ENCODE assay signal across 7 cellular contexts in genomic region chr2:108734656-108735055, GRCh38. TPM values are rescaled to one million over a fixed set of nuclear protein-coding genes. Genes with fewer than 3 reads are reported as not detected.
DNase-seq lines count a peak whose midpoint lies in the region; ATAC-seq and TF ChIP-seq lines count a peak whose summit lies in the region.
"Not testable (repeated sequence)": the region's sequence is repeated elsewhere in the genome, so short reads cannot be mapped to it uniquely, and the experiment has no call there.

No MANE protein-coding gene starts in this region.

- not testable (repeated sequence) for H3K4me1 ChIP-seq in Panc1 (ENCODE audit: control insufficient read depth, insufficient read depth, low read length); mesodermal cell (ENCODE audit: control insufficient read depth, insufficient read depth, low read length, poor library complexity, severe bottlenecking)

- CTCF ChIA-PET in Panc1 (lab: Charles Lee): not testable (repeated sequence)

- H3K36me3 ChIP-seq in Panc1 (ENCODE audit: control insufficient read depth, insufficient read depth, low read length): not testable (repeated sequence)
- H3K36me3 ChIP-seq in mesodermal cell (ENCODE audit: control insufficient read depth, insufficient read depth, low read length): peaks cover 34% of the 10 kb centered on the region

- in situ Hi-C loops in Panc1 (cut with HindIII; ENCODE audit: low pct_unique_long_range_greater_than_20kb, low sequenced_read_pairs): not testable (repeated sequence)

- TSS peak; percentile 25 for BruUV-seq in Panc1 (replicated peaks; lab: Mats Ljungman, UMichigan)

- H3K4me1 Mint-ChIP-seq in activated T-cell treated with anti-CD3 and anti-CD28 coated beads, Interleukin-2, amount 50 U/mL, for 24 hours (ENCODE audit: low read depth); activated naive CD8-positive, alpha-beta T cell treated with anti-CD3 and anti-CD28 coated beads, Interleukin-2, amount 50 U/mL, for 24 hours; progenitor cell of endocrine pancreas (ENCODE audit: low read depth): not testable (repeated sequence)
- H3K4me1 Mint-ChIP-seq in chondrocyte (ENCODE audit: low read depth): peaks cover 17% of the 10 kb centered on the region

- H3K27ac ChIP-seq in Panc1 (ENCODE audit: low read length): not testable (repeated sequence)
- peak overlapping the region; percentile 29 for H3K27ac ChIP-seq in mesodermal cell (ENCODE audit: low read depth, low read length, severe bottlenecking)

- POLR2A ChIA-PET in Panc1 (lab: Charles Lee): not testable (repeated sequence)

- ATAC-seq in Panc1; activated naive CD8-positive, alpha-beta T cell treated with anti-CD3 and anti-CD28 coated beads, Interleukin-2, amount 50 U/mL, for 24 hours: not testable (repeated sequence)

- H3K9me3 ChIP-seq in Panc1 (ENCODE audit: control insufficient read depth, insufficient read depth, low read depth, low read length); mesodermal cell (ENCODE audit: control insufficient read depth, low read length): not testable (repeated sequence)

- H3K4me3 ChIP-seq in Panc1 (ENCODE audit: low read depth in 2 of 2, low read length in 2 of 2); mesodermal cell (ENCODE audit: extremely low read depth, insufficient read depth, low read length, poor library complexity, severe bottlenecking): not testable (repeated sequence)

- peak; percentile 4 for DNase-seq in EL
- DNase-seq in Panc1 (ENCODE audit: low read depth, low spot score); activated T-cell treated with anti-CD3 and anti-CD28 coated beads, Interleukin-2, amount 50 U/mL, for 24 hours; activated naive CD8-positive, alpha-beta T cell treated with anti-CD3 and anti-CD28 coated beads, Interleukin-2, amount 50 U/mL, for 24 hours; chondrocyte (ENCODE audit: low spot score); progenitor cell of endocrine pancreas (ENCODE audit: low spot score, unreplicated experiment): not testable (repeated sequence)

- peak overlapping the region; percentile 60 for H3K27ac Mint-ChIP-seq in activated T-cell treated with anti-CD3 and anti-CD28 coated beads, Interleukin-2, amount 50 U/mL, for 24 hours
- peak overlapping the region; percentile 26 for H3K27ac Mint-ChIP-seq in activated naive CD8-positive, alpha-beta T cell treated with anti-CD3 and anti-CD28 coated beads, Interleukin-2, amount 50 U/mL, for 24 hours
- H3K27ac Mint-ChIP-seq in chondrocyte (ENCODE audit: unreplicated experiment) (peak overlapping the region; percentile 90), progenitor cell of endocrine pancreas (peak overlapping the region; percentile 35)

- H3K4me3 Mint-ChIP-seq in activated T-cell treated with anti-CD3 and anti-CD28 coated beads, Interleukin-2, amount 50 U/mL, for 24 hours; activated naive CD8-positive, alpha-beta T cell treated with anti-CD3 and anti-CD28 coated beads, Interleukin-2, amount 50 U/mL, for 24 hours; chondrocyte (ENCODE audit: unreplicated experiment); progenitor cell of endocrine pancreas (ENCODE audit: low read depth): not testable (repeated sequence)

- H3K27me3 Mint-ChIP-seq in activated T-cell treated with anti-CD3 and anti-CD28 coated beads, Interleukin-2, amount 50 U/mL, for 24 hours; activated naive CD8-positive, alpha-beta T cell treated with anti-CD3 and anti-CD28 coated beads, Interleukin-2, amount 50 U/mL, for 24 hours; chondrocyte (ENCODE audit: low read depth); progenitor cell of endocrine pancreas: not testable (repeated sequence)

- H3K9me3 Mint-ChIP-seq in activated T-cell treated with anti-CD3 and anti-CD28 coated beads, Interleukin-2, amount 50 U/mL, for 24 hours; activated naive CD8-positive, alpha-beta T cell treated with anti-CD3 and anti-CD28 coated beads, Interleukin-2, amount 50 U/mL, for 24 hours; chondrocyte (ENCODE audit: low read depth); progenitor cell of endocrine pancreas (ENCODE audit: low read depth): not testable (repeated sequence)

- intact Hi-C loops in Panc1 (cut with micrococcal nuclease; ENCODE audit: unreplicated experiment): not testable (repeated sequence)

- not testable (repeated sequence) for TF ChIP-seq CTCF in Panc1 (IDR thresholded peaks at IDR 0.05); chondrocyte (IDR thresholded peaks at IDR 0.05); progenitor cell of endocrine pancreas (IDR thresholded peaks at IDR 0.05; ENCODE audit: unreplicated experiment)

- H3K36me3 Mint-ChIP-seq in activated T-cell treated with anti-CD3 and anti-CD28 coated beads, Interleukin-2, amount 50 U/mL, for 24 hours (ENCODE audit: low read depth): peaks cover 67% of the 10 kb centered on the region
- peaks cover 19% of the 10 kb centered on the region for H3K36me3 Mint-ChIP-seq in activated naive CD8-positive, alpha-beta T cell treated with anti-CD3 and anti-CD28 coated beads, Interleukin-2, amount 50 U/mL, for 24 hours (ENCODE audit: low read depth)
- H3K36me3 Mint-ChIP-seq in chondrocyte (ENCODE audit: low read depth): not testable (repeated sequence)
- peaks cover 15% of the 10 kb centered on the region for H3K36me3 Mint-ChIP-seq in progenitor cell of endocrine pancreas (ENCODE audit: insufficient read depth)

- WGBS in mesodermal cell (ENCODE audit: insufficient coverage in 2 of 2), 2 experiments: 91 to 100% methylated on average over 1 to 2 of the region's 6 CpGs

- H3K27me3 ChIP-seq in Panc1 (ENCODE audit: control insufficient read depth, insufficient read depth, low read length): not testable (repeated sequence)

RNA-seq across cellular contexts. Expression of gene RANBP2, which starts 15.4 kb away (rescaled TPM):
- 92.1 TPM for total RNA-seq in Panc1 (2021; ENCODE audit: unreplicated experiment)
- polyA plus RNA-seq in Panc1 (2012; ENCODE audit: insufficient read length): 84.9 TPM
- 48.8 to 67.6 TPM (median 52.7 TPM) in 3 replicates for total RNA-seq in chondrocyte
- 37.3 TPM for polyA plus RNA-seq in mesodermal cell (2013, experiment 1 of 2)
- polyA plus RNA-seq in mesodermal cell (2013, experiment 2 of 2): 36.7 TPM
- 77.9 and 82.1 TPM in 2 replicates for total RNA-seq in progenitor cell of endocrine pancreas

RNA-seq across cellular contexts. Expression of gene CCDC138, which starts 51.9 kb away (rescaled TPM):
- total RNA-seq in Panc1 (2021; ENCODE audit: unreplicated experiment): 10.1 TPM
- 3.4 TPM for polyA plus RNA-seq in Panc1 (2012; ENCODE audit: insufficient read length)
- total RNA-seq in chondrocyte: 2.9 to 5.9 TPM (median 4.1 TPM) in 3 replicates
- 12.8 TPM for polyA plus RNA-seq in mesodermal cell (2013, experiment 1 of 2)
- 13.6 TPM for polyA plus RNA-seq in mesodermal cell (2013, experiment 2 of 2)
- 25.0 and 27.3 TPM in 2 replicates for total RNA-seq in progenitor cell of endocrine pancreas

Comparison
In these comparisons a context has a peak if more than half of its experiments do, and no peak if none do; other contexts are left out.
1. H3K27ac Mint-ChIP-seq: peak in every context shown above with its lines; median percentile 90 in chondrocyte; 60 in activated T-cell treated with anti-CD3 and anti-CD28 coated beads, Interleukin-2, amount 50 U/mL, for 24 hours; 35 in progenitor cell of endocrine pancreas; 26 in activated naive CD8-positive, alpha-beta T cell treated with anti-CD3 and anti-CD28 coated beads, Interleukin-2, amount 50 U/mL, for 24 hours.